22 cellular contexts compared by ENCODE assay signal in the genomic region with DNA sequence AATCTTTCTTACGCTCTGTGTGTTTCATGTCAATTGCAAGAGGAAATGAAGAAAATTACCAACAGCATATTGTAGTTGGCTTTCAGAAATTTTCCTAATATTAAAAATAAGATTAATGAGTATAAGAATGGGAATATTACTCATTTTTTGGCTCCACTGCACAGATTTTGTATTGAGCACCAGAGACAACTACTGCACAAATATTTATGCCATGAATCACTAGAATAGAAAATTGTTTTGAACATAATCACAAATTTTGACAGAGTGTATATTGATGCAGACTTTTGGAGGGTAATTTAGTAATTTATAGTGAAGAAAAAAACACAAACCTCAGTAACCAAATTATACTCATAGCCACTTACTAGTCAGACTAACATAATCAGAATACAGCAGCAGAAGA.
"Had no signal": no experiment of that assay in that cellular context is flagged by ENCODE, and none has a peak within 500 bp of the region (broad histone marks: within the 10 kb centered on the region; RNA-seq: fewer than 3 reads in every experiment).

No MANE protein-coding gene starts in this region.

- H3K27ac ChIP-seq: breast epithelium, gastroesophageal sphincter, transverse colon, uterus had no signal

- H3K4me1 ChIP-seq: breast epithelium, gastroesophageal sphincter, transverse colon, uterus had no signal

- H3K4me3 Mint-ChIP-seq: activated CD8-positive, alpha-beta T cell treated with anti-CD3 and anti-CD28 coated beads, Interleukin-2, amount 10 ng/mL, durations not matched to agents 7 days and 5 days; activated naive CD8-positive, alpha-beta T cell; activated T-helper 17 cell treated with anti-CD3 and anti-CD28 coated beads, Interleukin-2, amount 50 U/mL, for 72 hours; memory B cell; nephron progenitor cell; stimulated activated effector memory CD8-positive, alpha-beta T cell treated with anti-CD3 and anti-CD28 coated beads, Interleukin-12 subunit alpha, Interleukin-12 subunit beta, amount 100 ng/mL, for 72 hours; stimulated activated naive CD8-positive, alpha-beta T cell treated with anti-CD3 and anti-CD28 coated beads, Interleukin-15, amount 100 ng/mL, for 72 hours had no signal

- H3K4me1 Mint-ChIP-seq: activated T-helper 17 cell treated with anti-CD3 and anti-CD28 coated beads, Interleukin-2, amount 50 U/mL, for 72 hours; memory B cell; nephron progenitor cell; stimulated activated effector memory CD8-positive, alpha-beta T cell treated with anti-CD3 and anti-CD28 coated beads, Interleukin-12 subunit alpha, Interleukin-12 subunit beta, amount 100 ng/mL, for 72 hours; stimulated activated naive CD8-positive, alpha-beta T cell treated with anti-CD3 and anti-CD28 coated beads, Interleukin-15, amount 100 ng/mL, for 72 hours had no signal

- H3K36me3 ChIP-seq: breast epithelium, gastroesophageal sphincter, transverse colon, uterus had no signal

- H3K9me3 Mint-ChIP-seq: activated T-helper 17 cell treated with anti-CD3 and anti-CD28 coated beads, Interleukin-2, amount 50 U/mL, for 72 hours; memory B cell; nephron progenitor cell; stimulated activated effector memory CD8-positive, alpha-beta T cell treated with anti-CD3 and anti-CD28 coated beads, Interleukin-12 subunit alpha, Interleukin-12 subunit beta, amount 100 ng/mL, for 72 hours; stimulated activated naive CD8-positive, alpha-beta T cell treated with anti-CD3 and anti-CD28 coated beads, Interleukin-15, amount 100 ng/mL, for 72 hours had no signal

- H3K9me3 ChIP-seq: breast epithelium, gastroesophageal sphincter, transverse colon, uterus had no signal

- ATAC-seq: activated CD8-positive, alpha-beta T cell treated with anti-CD3 and anti-CD28 coated beads, Interleukin-2, amount 10 ng/mL, durations not matched to agents 7 days and 5 days; activated T-helper 17 cell treated with anti-CD3 and anti-CD28 coated beads, Interleukin-2, amount 50 U/mL, for 72 hours; gastroesophageal sphincter; left colon; sciatic nerve; stimulated activated effector memory CD8-positive, alpha-beta T cell treated with anti-CD3 and anti-CD28 coated beads, Interleukin-12 subunit alpha, Interleukin-12 subunit beta, amount 100 ng/mL, for 72 hours; stimulated activated naive CD8-positive, alpha-beta T cell treated with anti-CD3 and anti-CD28 coated beads, Interleukin-15, amount 100 ng/mL, for 72 hours had no signal

- DNase-seq: activated CD4-positive, alpha-beta T cell treated with anti-CD3 and anti-CD28 coated beads for 1 hour; activated CD4-positive, alpha-beta T cell treated with anti-CD3 and anti-CD28 coated beads, Interleukin-2, amount 50 U/mL, for 1 hour; activated CD8-positive, alpha-beta T cell treated with anti-CD3 and anti-CD28 coated beads, Interleukin-2, amount 10 ng/mL, durations not matched to agents 7 days and 5 days; cortex of kidney; erythroblast; head of caudate nucleus; hypothalamus; left colon; nephron progenitor cell; small intestine; stimulated activated CD4-positive, alpha-beta T cell treated with anti-CD3 and anti-CD28 coated beads, Interleukin-2, amount 100 ng/mL, for 24 hours; stimulated activated naive CD8-positive, alpha-beta T cell treated with anti-CD3 and anti-CD28 coated beads, Interleukin-15, amount 100 ng/mL, for 72 hours; T-helper 1 cell; transverse colon; uterus had no signal

- H3K36me3 Mint-ChIP-seq: activated naive CD8-positive, alpha-beta T cell; memory B cell; stimulated activated effector memory CD8-positive, alpha-beta T cell treated with anti-CD3 and anti-CD28 coated beads, Interleukin-12 subunit alpha, Interleukin-12 subunit beta, amount 100 ng/mL, for 72 hours had no signal

- H3K27me3 ChIP-seq: breast epithelium, gastroesophageal sphincter, transverse colon, uterus had no signal

- H3K27me3 Mint-ChIP-seq: activated T-helper 17 cell treated with anti-CD3 and anti-CD28 coated beads, Interleukin-2, amount 50 U/mL, for 72 hours; stimulated activated naive CD8-positive, alpha-beta T cell treated with anti-CD3 and anti-CD28 coated beads, Interleukin-15, amount 100 ng/mL, for 72 hours had no signal

- H3K4me3 ChIP-seq: breast epithelium, gastroesophageal sphincter, transverse colon, uterus had no signal

- H3K27ac Mint-ChIP-seq: activated CD8-positive, alpha-beta T cell treated with anti-CD3 and anti-CD28 coated beads, Interleukin-2, amount 10 ng/mL, durations not matched to agents 7 days and 5 days; activated naive CD8-positive, alpha-beta T cell; activated T-helper 17 cell treated with anti-CD3 and anti-CD28 coated beads, Interleukin-2, amount 50 U/mL, for 72 hours; memory B cell; nephron progenitor cell; stimulated activated effector memory CD8-positive, alpha-beta T cell treated with anti-CD3 and anti-CD28 coated beads, Interleukin-12 subunit alpha, Interleukin-12 subunit beta, amount 100 ng/mL, for 72 hours; stimulated activated naive CD8-positive, alpha-beta T cell treated with anti-CD3 and anti-CD28 coated beads, Interleukin-15, amount 100 ng/mL, for 72 hours had no signal
